In the genomic region with DNA sequence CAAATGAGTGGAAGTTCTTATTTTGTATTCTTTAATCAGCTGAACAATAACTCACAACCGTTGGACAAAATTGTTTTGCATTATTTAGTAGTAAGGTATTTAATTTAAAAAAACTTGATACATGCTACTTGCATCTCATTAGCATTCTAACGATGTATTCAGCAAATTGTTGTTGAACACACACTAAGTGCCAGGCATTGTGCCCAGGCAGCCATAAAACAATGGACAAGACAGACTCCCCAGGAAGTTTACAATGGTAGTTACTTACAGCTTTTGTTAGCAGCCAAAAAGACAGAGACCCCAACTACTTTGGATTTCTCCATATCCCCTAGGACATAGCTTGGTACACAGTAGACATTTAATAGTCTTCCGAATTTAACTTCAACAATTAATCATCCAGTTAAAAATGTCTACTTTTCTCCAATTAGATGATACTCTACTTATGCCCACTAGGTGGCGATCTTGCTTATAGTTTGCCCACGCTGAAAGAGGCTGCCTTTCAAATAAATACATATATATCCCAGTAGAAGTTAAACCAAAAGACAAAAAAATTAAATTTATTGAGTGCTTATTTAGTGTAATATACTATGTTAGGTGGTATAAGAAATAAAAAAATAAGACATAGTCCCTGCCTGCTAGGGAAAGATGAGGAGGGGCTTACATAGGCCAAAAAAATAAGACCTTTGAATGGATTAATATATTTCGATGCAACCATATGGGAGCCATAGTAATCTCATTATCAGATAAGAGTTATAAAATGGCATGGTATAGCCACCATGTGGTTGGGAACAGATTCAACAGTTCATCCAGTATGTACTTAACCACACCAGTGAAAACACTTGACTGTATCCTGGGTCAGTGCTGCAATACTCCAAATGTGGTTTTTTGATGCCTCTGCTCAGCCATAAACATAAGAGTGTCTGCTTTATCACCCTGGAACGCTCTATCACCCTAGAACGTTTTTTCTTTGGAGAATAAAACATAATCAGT, we compare ENCODE assay signal across 1 cellular context.
TF ChIP-seq lines count a peak whose summit lies in the region.

No MANE protein-coding gene starts in this region.

TF ChIP-seq in GM23338, 12 proteins besides CTCF, POLR2A, EP300 and RAD21 (continued from another document):
- no peak for TF ChIP-seq REST (IDR thresholded peaks at IDR 0.05; ENCODE audit: unreplicated experiment)
- TF ChIP-seq POLR2AphosphoS5 (IDR thresholded peaks at IDR 0.05; ENCODE audit: low read depth), result no peak
- TF ChIP-seq NANOG (IDR thresholded peaks at IDR 0.05; ENCODE audit: borderline replicate concordance), result no peak
- TF ChIP-seq EZH2phosphoT487 (IDR thresholded peaks at IDR 0.05; ENCODE audit: unreplicated experiment), result no peak
- no peak for TF ChIP-seq ZNF114 (CRISPR knock-in tag; IDR thresholded peaks at IDR 0.05)
- no peak for TF ChIP-seq ZNF331 (CRISPR knock-in tag; IDR thresholded peaks at IDR 0.05; ENCODE audit: low read depth)
